27 cellular contexts compared by ENCODE assay signal in the genomic region with DNA sequence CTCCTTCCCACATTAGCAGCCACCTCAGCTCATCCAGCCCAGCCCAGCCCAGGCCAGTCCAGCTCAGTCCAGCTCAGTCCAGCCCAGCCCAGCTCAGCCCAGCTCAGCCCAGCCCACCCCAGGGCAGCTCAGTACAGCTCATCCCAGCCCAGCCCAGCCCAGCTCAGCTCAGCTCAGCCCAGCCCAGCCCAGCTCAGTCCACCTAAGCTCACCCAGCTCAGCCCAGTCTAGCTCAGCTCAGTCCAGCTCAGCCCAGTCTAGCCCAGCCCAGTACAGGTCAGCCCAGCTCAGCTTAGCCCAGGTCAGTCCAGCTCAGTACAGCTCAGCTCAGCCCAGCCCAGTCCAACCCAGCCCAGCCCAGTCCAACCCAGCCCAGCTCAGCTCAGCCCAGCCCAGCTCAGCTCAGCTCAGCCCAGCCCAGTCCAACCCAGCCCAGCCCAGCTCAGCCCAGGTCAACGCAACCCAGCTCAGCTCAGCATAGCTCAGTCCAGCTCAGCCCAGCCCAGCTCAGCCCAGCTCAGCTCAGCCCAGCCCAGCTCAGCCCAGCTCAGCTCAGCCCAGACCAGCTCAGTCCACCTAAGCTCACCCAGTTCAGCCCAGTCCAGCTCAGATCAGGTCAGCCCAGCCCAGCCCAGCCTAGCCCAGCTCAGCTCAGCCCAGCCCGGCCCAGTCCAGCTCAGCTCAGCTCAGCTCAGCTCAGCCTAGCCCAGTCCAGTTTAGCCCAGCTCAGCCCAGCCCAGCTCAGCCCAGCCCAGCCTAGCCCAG.
A peak's percentile ranks its signal among the peaks of the same experiment; 100 is the strongest.
DNase-seq lines count a peak whose midpoint lies in the region; ATAC-seq, FAIRE-seq and TF ChIP-seq lines count a peak whose summit lies in the region.
"Had no signal": no experiment of that assay in that cellular context is flagged by ENCODE, and none has a peak within 500 bp of the region (broad histone marks: within the 10 kb centered on the region; RNA-seq: fewer than 3 reads in every experiment).

No MANE protein-coding gene starts in this region.

- peak overlapping the region; percentile 31; the same call in 1 of the 2 replicates for H3K9ac ChIP-seq in SU-DHL-6 (ENCODE audit: low read length)

- DNase-seq in stimulated activated naive CD8-positive, alpha-beta T cell treated with anti-CD3 and anti-CD28 coated beads, Interleukin-15, Interleukin-2, amounts not matched to agents 100 U/mL and 50 U/mL, for 24 hours, result no peak
- no peak for DNase-seq in stimulated activated naive CD8-positive, alpha-beta T cell treated with anti-CD3 and anti-CD28 coated beads, Interleukin-15, amount 100 ng/mL, for 72 hours
- no peak for DNase-seq in naive B cell
- DNase-seq in AG20443 (ENCODE audit: low spot score), result no peak
- no peak for DNase-seq in effector CD8-positive, alpha-beta T cell (lab: John Stamatoyannopoulos, UW)
- no peak for DNase-seq in SW 1271 (lab: John Stamatoyannopoulos, UW)
- DNase-seq in D721Med (ENCODE audit: insufficient read length, low spot score), result no peak
- DNase-seq: activated naive CD4-positive, alpha-beta T cell treated with anti-CD3 and anti-CD28 coated beads for 36 hours; amygdala; Calu3; cortex of kidney; gastrocnemius medialis; hypothalamus; NCI-H1105; NCI-H2081; NCI-H345; NCI-H774; OCI-M1; SIG-M5; stimulated activated CD8-positive, alpha-beta memory T cell treated with anti-CD3 and anti-CD28 coated beads, Interleukin-4, amount 100 ng/mL, for 48 hours; substantia nigra; T-cell had no signal

- H3K4me3 Mint-ChIP-seq in stimulated activated naive CD8-positive, alpha-beta T cell treated with anti-CD3 and anti-CD28 coated beads, Interleukin-15, amount 100 ng/mL, for 72 hours, result no peak overlapping the region
- peak overlapping the region in 1 of 8 donors; percentile 76 for H3K4me3 Mint-ChIP-seq in naive B cell
- H3K4me3 Mint-ChIP-seq: activated naive CD4-positive, alpha-beta T cell treated with anti-CD3 and anti-CD28 coated beads for 36 hours; T-cell had no signal

- peaks cover 6% of the 10 kb centered on the region for H3K4me1 Mint-ChIP-seq in stimulated activated naive CD8-positive, alpha-beta T cell treated with anti-CD3 and anti-CD28 coated beads, Interleukin-15, amount 100 ng/mL, for 72 hours
- peaks cover 14 to 32% (median 24%) of the 10 kb centered on the region in 3 donors for H3K4me1 Mint-ChIP-seq in naive B cell
- H3K4me1 Mint-ChIP-seq: T-cell had no signal

- no peaks in the 10 kb centered on the region for H3K27me3 ChIP-seq in SU-DHL-6 (ENCODE audit: low read length)
- H3K27me3 ChIP-seq: gastrocnemius medialis had no signal

- H3K9me3 ChIP-seq in SU-DHL-6 (ENCODE audit: insufficient read depth, low read length), result no peaks in the 10 kb centered on the region
- H3K9me3 ChIP-seq: gastrocnemius medialis, HAP-1 had no signal

- no peak overlapping the region for H2AFZ ChIP-seq in SU-DHL-6 (ENCODE audit: low read depth, low read length, severe bottlenecking)

- FAIRE-seq in D721Med (lab: Jason Lieb, UNC), result no peak
- FAIRE-seq: endometrium had no signal

- H3K36me3 ChIP-seq in SU-DHL-6 (ENCODE audit: low read length), result no peaks in the 10 kb centered on the region
- H3K36me3 ChIP-seq: gastrocnemius medialis, HAP-1 had no signal

- no peak overlapping the region for H3K4me3 ChIP-seq in SU-DHL-6 (ENCODE audit: insufficient read depth, low read length, poor library complexity, severe bottlenecking)
- H3K4me3 ChIP-seq: gastrocnemius medialis, HAP-1 had no signal

- H3K27ac Mint-ChIP-seq in stimulated activated naive CD8-positive, alpha-beta T cell treated with anti-CD3 and anti-CD28 coated beads, Interleukin-15, amount 100 ng/mL, for 72 hours, result no peak overlapping the region
- peak overlapping the region in 5 of 6 donors; percentile 11 to 93 (median 43) for H3K27ac Mint-ChIP-seq in naive B cell
- H3K27ac Mint-ChIP-seq: activated naive CD4-positive, alpha-beta T cell treated with anti-CD3 and anti-CD28 coated beads for 36 hours; progenitor cell of endocrine pancreas; T-cell had no signal

- no peaks in the 10 kb centered on the region for H4K20me1 ChIP-seq in SU-DHL-6 (ENCODE audit: low read depth, low read length)

- no peaks in the 10 kb centered on the region for H3K36me3 Mint-ChIP-seq in naive B cell
- H3K36me3 Mint-ChIP-seq: T-cell had no signal

- H3K27ac ChIP-seq in SU-DHL-6 (ENCODE audit: low read depth, low read length), result peak overlapping the region; percentile 26
- H3K27ac ChIP-seq: C4-2B, gastrocnemius medialis had no signal

- H3K27me3 Mint-ChIP-seq in stimulated activated naive CD8-positive, alpha-beta T cell treated with anti-CD3 and anti-CD28 coated beads, Interleukin-15, amount 100 ng/mL, for 72 hours, result no peaks in the 10 kb centered on the region
- no peaks in the 10 kb centered on the region for H3K27me3 Mint-ChIP-seq in naive B cell
- H3K27me3 Mint-ChIP-seq: progenitor cell of endocrine pancreas, T-cell had no signal

- ATAC-seq in stimulated activated naive CD8-positive, alpha-beta T cell treated with anti-CD3 and anti-CD28 coated beads, Interleukin-15, Interleukin-2, amounts not matched to agents 100 U/mL and 50 U/mL, for 24 hours, result peak; percentile 6
- no peak for ATAC-seq in stimulated activated naive CD8-positive, alpha-beta T cell treated with anti-CD3 and anti-CD28 coated beads, Interleukin-15, amount 100 ng/mL, for 72 hours
- ATAC-seq in naive B cell (ENCODE audit: low read depth in 2 of 2), result no peak
- ATAC-seq: gastrocnemius medialis had no signal

- H3K79me2 ChIP-seq in SU-DHL-6 (ENCODE audit: insufficient read depth, low read length), result no peaks in the 10 kb centered on the region

- peaks cover 4% of the 10 kb centered on the region; the same call in 1 of the 2 replicates for H3F3A ChIP-seq in SU-DHL-6 (ENCODE audit: insufficient read depth)

- TF ChIP-seq CTCF in SU-DHL-6 (IDR thresholded peaks at IDR 0.05; ENCODE audit: insufficient read depth, low read length, poor library complexity, severe bottlenecking) (no peak), D721Med (IDR thresholded peaks at IDR 0.05; ENCODE audit: insufficient read depth, missing control alignments) (no peak)

- H3K9me3 Mint-ChIP-seq in stimulated activated naive CD8-positive, alpha-beta T cell treated with anti-CD3 and anti-CD28 coated beads, Interleukin-15, amount 100 ng/mL, for 72 hours, result no peaks in the 10 kb centered on the region
- peaks cover 0 to 5% (median 0%) of the 10 kb centered on the region in 7 donors for H3K9me3 Mint-ChIP-seq in naive B cell
- H3K9me3 Mint-ChIP-seq: activated naive CD4-positive, alpha-beta T cell treated with anti-CD3 and anti-CD28 coated beads for 36 hours; T-cell had no signal

- H3K4me2 ChIP-seq in SU-DHL-6 (ENCODE audit: low read depth, low read length, poor library complexity, severe bottlenecking), result peak overlapping the region; percentile 3

- no peaks in the 10 kb centered on the region for H3K9me2 ChIP-seq in SU-DHL-6 (replicated peaks; ENCODE audit: insufficient read depth, low read length)

Comparison
In these comparisons a context has a peak if more than half of its experiments do, and no peak if none do; other contexts are left out.
1. H3K27ac Mint-ChIP-seq: peak in naive B cell (5 of 6); none in stimulated activated naive CD8-positive, alpha-beta T cell treated with anti-CD3 and anti-CD28 coated beads, Interleukin-15, amount 100 ng/mL, for 72 hours (0 of 2).